Comparison of ENCODE assay signal across 13 cellular contexts in genomic region chr15:83904107-83904720, GRCh38.
A peak's percentile ranks its signal among the peaks of the same experiment; 100 is the strongest.
DNase-seq lines count a peak whose midpoint lies in the region; ATAC-seq, FAIRE-seq and TF ChIP-seq lines count a peak whose summit lies in the region.
"Had no signal": no experiment of that assay in that cellular context is flagged by ENCODE, and none has a peak within 500 bp of the region (broad histone marks: within the 10 kb centered on the region; RNA-seq: fewer than 3 reads in every experiment).

No MANE protein-coding gene starts in this region.

- H3K36me3 ChIP-seq in muscle layer of colon (ENCODE audit: insufficient read depth, low read length) (peaks cover 26% of the 10 kb centered on the region), uterus (no peaks in the 10 kb centered on the region)

- H3K4me3 ChIP-seq in muscle layer of colon (ENCODE audit: low read depth in 1 of 2, low read length in 2 of 2) (no peak overlapping the region), uterus (no peak overlapping the region)

- H3K27me3 ChIP-seq in muscle layer of colon (ENCODE audit: control insufficient read depth in 1 of 2, insufficient read depth in 2 of 2, low read length in 2 of 2) (no peaks in the 10 kb centered on the region), uterus (no peaks in the 10 kb centered on the region)

- H3K4me1 ChIP-seq in muscle layer of colon (ENCODE audit: insufficient read depth, low read length), result peaks cover 31% of the 10 kb centered on the region
- peaks cover 0 to 11% of the 10 kb centered on the region in 2 donors for H3K4me1 ChIP-seq in uterus

- ATAC-seq in GM18870 (IDR thresholded peaks at IDR 0.05; ENCODE audit: unreplicated experiment), result no peak
- ATAC-seq: naive thymus-derived CD4-positive, alpha-beta T cell had no signal

- H3K9me3 ChIP-seq in muscle layer of colon (ENCODE audit: low read length), result peaks cover 7% of the 10 kb centered on the region
- H3K9me3 ChIP-seq in uterus, result no peaks in the 10 kb centered on the region

- TF ChIP-seq CTCF in uterus (IDR thresholded peaks at IDR 0.05), result no peak
- no peak for TF ChIP-seq CTCF in GM10266 (IDR thresholded peaks at IDR 0.05; ENCODE audit: control insufficient read depth, insufficient read depth, low read depth, missing control alignments)

- TF ChIP-seq POLR2A in uterus (IDR thresholded peaks at IDR 0.05), result no peak

- H3K27ac ChIP-seq in muscle layer of colon (ENCODE audit: low read depth, low read length) (peak overlapping the region; percentile 70), uterus (peak overlapping the region; percentile 72 to 76)
- H3K27ac ChIP-seq: RWPE1 had no signal

- DNase-seq in LHCN-M2 (ENCODE audit: low read depth) (peak; percentile 98), uterus (peak; percentile 48 to 68), NK-92 (lab: John Stamatoyannopoulos, UW; ENCODE audit: unreplicated experiment) (no peak), GM10266 (ENCODE audit: extremely low spot score) (no peak)
- DNase-seq: activated B cell treated with CpG ODN at 0.5 μM for 24 hours; DMS79; naive thymus-derived CD4-positive, alpha-beta T cell; stimulated activated CD4-positive, alpha-beta T cell treated with anti-CD3 and anti-CD28 coated beads, Interleukin-2, amount 100 ng/mL, for 24 hours had no signal

- no peak overlapping the region for H3K9ac ChIP-seq in muscle layer of colon (ENCODE audit: low read length)

- intact Hi-C loops in uterus (cut with DNase I; ENCODE audit: low total_unique reads), result no loop called here

- peak; percentile 99 for FAIRE-seq in endometrium (lab: Jason Lieb, UNC)
- FAIRE-seq: colon had no signal

Comparison
In these comparisons a context has a peak if more than half of its experiments do, and no peak if none do; other contexts are left out.
1. DNase-seq: peak in LHCN-M2 (single experiment) and uterus (2 of 2); none in NK-92 (single experiment) and GM10266 (single experiment).